Comparison of ENCODE assay signal across 8 cellular contexts in the genomic region with DNA sequence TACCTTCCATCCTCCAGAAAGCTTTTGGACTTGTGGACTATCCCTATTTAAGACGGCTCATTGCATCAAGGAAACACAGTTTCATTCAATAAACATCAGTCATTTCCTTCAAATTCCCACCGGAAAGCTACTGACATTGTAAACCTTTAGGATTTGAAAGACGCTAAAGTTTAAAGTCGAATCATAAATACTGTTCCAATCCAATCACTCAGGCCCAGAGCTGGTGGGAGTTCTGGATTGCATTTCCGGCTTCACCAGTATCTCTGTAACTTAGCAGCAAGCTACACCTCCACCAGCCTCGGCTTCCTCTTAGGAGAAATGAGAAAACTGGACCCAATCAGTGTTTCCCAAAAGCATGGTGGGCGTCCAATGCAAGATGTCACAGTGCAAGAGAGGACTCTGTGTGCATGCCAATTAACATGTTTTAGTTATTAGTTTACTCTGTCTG. TPM values are rescaled to one million over a fixed set of nuclear protein-coding genes. Genes with fewer than 3 reads are reported as not detected.
DNase-seq lines count a peak whose midpoint lies in the region; ATAC-seq and TF ChIP-seq lines count a peak whose summit lies in the region.

No MANE protein-coding gene starts in this region.

- H3K36me3 ChIP-seq in adipocyte (ENCODE audit: control insufficient read depth, insufficient read depth, low read length, severe bottlenecking): peaks cover 4% of the 10 kb centered on the region

- TF ChIP-seq CTCF in AG04450 (IDR thresholded peaks at IDR 0.05; ENCODE audit: low read depth, low read length) (no peak), GM10266 (IDR thresholded peaks at IDR 0.05; ENCODE audit: control insufficient read depth, insufficient read depth, low read depth, missing control alignments) (no peak)

- no peaks in the 10 kb centered on the region for H3K9me3 Mint-ChIP-seq in immature natural killer cell
- peaks cover 5 to 17% of the 10 kb centered on the region in 2 donors for H3K9me3 Mint-ChIP-seq in stimulated activated naive CD8-positive, alpha-beta T cell treated with anti-CD3 and anti-CD28 coated beads, Interleukin-15, amount 100 ng/mL, for 72 hours

- H3K9me3 ChIP-seq in AG04450 (ENCODE audit: control insufficient read depth, insufficient read depth, low read length) (no peaks in the 10 kb centered on the region; the same call in 1 of the 2 replicates), adipocyte (ENCODE audit: control insufficient read depth, low read length) (no peaks in the 10 kb centered on the region)

- peak overlapping the region; percentile 78 to 91 (median 88) for H3K27ac Mint-ChIP-seq in immature natural killer cell
- H3K27ac Mint-ChIP-seq in stimulated activated naive CD8-positive, alpha-beta T cell treated with anti-CD3 and anti-CD28 coated beads, Interleukin-15, amount 100 ng/mL, for 72 hours: peak overlapping the region; percentile 87 to 99

- DNase-seq in AG04450 (ENCODE audit: low read depth, low spot score) (no peak), HEK293T (ENCODE audit: extremely low spot score) (peak; percentile 20), adipocyte (ENCODE audit: low read depth) (peak; percentile 69), immature natural killer cell (no peak), C1 segment of cervical spinal cord (lab: John Stamatoyannopoulos, UW) (no peak), GM10266 (ENCODE audit: extremely low spot score) (no peak)
- DNase-seq in stimulated activated naive CD8-positive, alpha-beta T cell treated with anti-CD3 and anti-CD28 coated beads, Interleukin-15, amount 100 ng/mL, for 72 hours: no peak
- DNase-seq in activated CD4-positive, alpha-beta T cell treated with anti-CD3 and anti-CD28 coated beads, Interleukin-2, amount 50 U/mL, for 1 hour: no peak

- POLR2A ChIA-PET in AG04450 (lab: Yijun Ruan, JAX) (interaction anchor here (0.6 to 1.2 kb wide), 2 partner anchors 11 to 27 kb away, joined by 6 to 11 read pairs; no protein-coding TSS in a partner anchor), HEK293T (lab: Yijun Ruan, JAX) (no interaction called here)

- H3K27me3 ChIP-seq in AG04450 (ENCODE audit: control insufficient read depth, insufficient read depth, low read length) (no peaks in the 10 kb centered on the region), adipocyte (replicated peaks; ENCODE audit: control insufficient read depth, insufficient read depth, low read length) (no peaks in the 10 kb centered on the region)

- H3K4me3 ChIP-seq in AG04450 (ENCODE audit: low read depth, low read length): peak overlapping the region; percentile 91
- peak overlapping the region; percentile 85 for H3K4me3 ChIP-seq in adipocyte (ENCODE audit: low read length)

- CTCF ChIA-PET in AG04450 (lab: Charles Lee) (interaction anchor here (0.5 kb wide), 1 partner anchor 373 kb away, joined by 3 read pairs; no protein-coding TSS in a partner anchor), HEK293T (lab: Yijun Ruan, JAX) (interaction anchor here (0.8 kb wide), 1 partner anchor 9 kb away, joined by 3 read pairs; no protein-coding TSS in a partner anchor)

- H3K27me3 Mint-ChIP-seq in immature natural killer cell (ENCODE audit: low read depth in 3 of 3): peaks cover 2 to 13% (median 8%) of the 10 kb centered on the region in 3 donors
- H3K27me3 Mint-ChIP-seq in stimulated activated naive CD8-positive, alpha-beta T cell treated with anti-CD3 and anti-CD28 coated beads, Interleukin-15, amount 100 ng/mL, for 72 hours: no peaks in the 10 kb centered on the region

- peak overlapping the region; percentile 98 for H3K9ac ChIP-seq in adipocyte (ENCODE audit: low read length)

- peak overlapping the region; percentile 83 to 93 (median 89) for H3K4me3 Mint-ChIP-seq in immature natural killer cell
- H3K4me3 Mint-ChIP-seq in stimulated activated naive CD8-positive, alpha-beta T cell treated with anti-CD3 and anti-CD28 coated beads, Interleukin-15, amount 100 ng/mL, for 72 hours: peak overlapping the region; percentile 92 to 95

- no peak overlapping the region for H3K27ac ChIP-seq in AG04450 (ENCODE audit: low read depth, low read length)

- H3K4me1 ChIP-seq in adipocyte (ENCODE audit: control insufficient read depth, insufficient read depth, low read length): peaks cover 23% of the 10 kb centered on the region

- peaks cover 0 to 8% (median 4%) of the 10 kb centered on the region in 3 donors for H3K36me3 Mint-ChIP-seq in immature natural killer cell

- ATAC-seq in stimulated activated naive CD8-positive, alpha-beta T cell treated with anti-CD3 and anti-CD28 coated beads, Interleukin-15, amount 100 ng/mL, for 72 hours: no peak

- peaks cover 50 to 57% of the 10 kb centered on the region in 2 donors for H3K4me1 Mint-ChIP-seq in immature natural killer cell
- H3K4me1 Mint-ChIP-seq in stimulated activated naive CD8-positive, alpha-beta T cell treated with anti-CD3 and anti-CD28 coated beads, Interleukin-15, amount 100 ng/mL, for 72 hours: peaks cover 79% of the 10 kb centered on the region

TF ChIP-seq in HEK293T, 16 proteins besides CTCF, POLR2A, EP300 and RAD21:
- TF ChIP-seq L3MBTL2 (conservative IDR thresholded peaks at IDR 0.05) (no peak), ELF4 (IDR thresholded peaks at IDR 0.05) (no peak), FOXM1 (IDR thresholded peaks at IDR 0.05; ENCODE audit: borderline replicate concordance) (no peak), LEF1 (IDR thresholded peaks at IDR 0.05; ENCODE audit: borderline replicate concordance) (no peak), ZNF384 (IDR thresholded peaks at IDR 0.05) (no peak), NFRKB (IDR thresholded peaks at IDR 0.05) (no peak), HDGF (IDR thresholded peaks at IDR 0.05; ENCODE audit: borderline replicate concordance) (no peak), ARNT (IDR thresholded peaks at IDR 0.05) (no peak), BHLHE40 (IDR thresholded peaks at IDR 0.05; ENCODE audit: borderline replicate concordance) (no peak), FOXK2 (IDR thresholded peaks at IDR 0.05) (no peak), FOXA1 (IDR thresholded peaks at IDR 0.05) (no peak), SUZ12 (IDR thresholded peaks at IDR 0.05) (no peak)
- TF ChIP-seq, protein P1, sequence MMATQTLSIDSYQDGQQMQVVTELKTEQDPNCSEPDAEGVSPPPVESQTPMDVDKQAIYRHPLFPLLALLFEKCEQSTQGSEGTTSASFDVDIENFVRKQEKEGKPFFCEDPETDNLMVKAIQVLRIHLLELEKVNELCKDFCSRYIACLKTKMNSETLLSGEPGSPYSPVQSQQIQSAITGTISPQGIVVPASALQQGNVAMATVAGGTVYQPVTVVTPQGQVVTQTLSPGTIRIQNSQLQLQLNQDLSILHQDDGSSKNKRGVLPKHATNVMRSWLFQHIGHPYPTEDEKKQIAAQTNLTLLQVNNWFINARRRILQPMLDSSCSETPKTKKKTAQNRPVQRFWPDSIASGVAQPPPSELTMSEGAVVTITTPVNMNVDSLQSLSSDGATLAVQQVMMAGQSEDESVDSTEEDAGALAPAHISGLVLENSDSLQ (IDR thresholded peaks at IDR 0.05): no peak

RNA-seq across cellular contexts. Expression of a gene that starts 1.6 kb away (rescaled TPM):
- polyA plus RNA-seq in AG04450 (2011; rRNA removed): 67.8 and 74.8 TPM in 2 replicates
- 217 and 252 TPM in 2 replicates for polyA minus RNA-seq in AG04450 (2011; rRNA and poly(A)+ RNA removed)
- polyA plus RNA-seq in immature natural killer cell: 10 to 100 TPM; 39.3 to 58.8 (median 51.0) TPM

RNA-seq across cellular contexts. Expression of a gene that starts 13.7 kb away (rescaled TPM):
- polyA plus RNA-seq in AG04450 (2011; rRNA removed): 22.0 and 24.3 TPM in 2 replicates
- 7.4 and 8.0 TPM in 2 replicates for polyA minus RNA-seq in AG04450 (2011; rRNA and poly(A)+ RNA removed)
- 10 to 100 TPM; 25.3 to 39.6 (median 36.4) TPM for polyA plus RNA-seq in immature natural killer cell

Comparison
In these comparisons a context has a peak if more than half of its experiments do, and no peak if none do; other contexts are left out.
1. DNase-seq: peak in HEK293T (single experiment) and adipocyte (single experiment); none in AG04450 (single experiment), immature natural killer cell (0 of 3), stimulated activated naive CD8-positive, alpha-beta T cell treated with anti-CD3 and anti-CD28 coated beads, Interleukin-15, amount 100 ng/mL, for 72 hours (0 of 2), C1 segment of cervical spinal cord (0 of 14), GM10266 (single experiment) and activated CD4-positive, alpha-beta T cell treated with anti-CD3 and anti-CD28 coated beads, Interleukin-2, amount 50 U/mL, for 1 hour (single experiment).